ENCODE assay signal across 1 cellular context in genomic region chr17:8156174-8156992, GRCh38.
TF ChIP-seq lines count a peak whose summit lies in the region.

No MANE protein-coding gene starts in this region.

TF ChIP-seq in GM12878, 131 proteins besides CTCF, POLR2A, EP300 and RAD21 (continued from another document):
- TF ChIP-seq ZNF592 (IDR thresholded peaks at IDR 0.05) (no peak), TCF12 (IDR thresholded peaks at IDR 0.05; ENCODE audit: low read depth, low read length) (0 out of 2 replicates have a peak, but pooled peaks have one; percentile 36), ZNF622 (IDR thresholded peaks at IDR 0.05) (no peak), RELA (IDR thresholded peaks at IDR 0.05; ENCODE audit: borderline replicate concordance, partially characterized antibody) (peak; percentile 69), ZBTB33 (IDR thresholded peaks at IDR 0.05) (no peak), SMAD5 (IDR thresholded peaks at IDR 0.05; ENCODE audit: low read depth) (no peak; the same call in 1 of the 2 replicates), KLF5 (IDR thresholded peaks at IDR 0.05; ENCODE audit: partially characterized antibody) (peak; percentile 94), NKRF (conservative IDR thresholded peaks at IDR 0.05) (peak; percentile 80), BCL11A (IDR thresholded peaks at IDR 0.05; ENCODE audit: low read depth, low read length) (no peak), CHD1 (IDR thresholded peaks at IDR 0.05; ENCODE audit: low read depth, low read length) (no peak), CREM (IDR thresholded peaks at IDR 0.05; ENCODE audit: low read depth) (peak; percentile 79; the same call in 1 of the 2 replicates), SKIL (IDR thresholded peaks at IDR 0.05; ENCODE audit: low read depth, poor library complexity, severe bottlenecking) (no peak), WRNIP1 (IDR thresholded peaks at IDR 0.05; ENCODE audit: borderline replicate concordance, low read depth, low read length) (no peak), ZBTB40 (IDR thresholded peaks at IDR 0.05; ENCODE audit: borderline replicate concordance) (peak; percentile 78; the same call in 1 of the 2 replicates), CBX3 (IDR thresholded peaks at IDR 0.05; ENCODE audit: borderline replicate concordance, low read depth) (no peak), PKNOX1 (IDR thresholded peaks at IDR 0.05) (peak; percentile 97), POLR2AphosphoS5 (IDR thresholded peaks at IDR 0.05; ENCODE audit: low read length) (peak; percentile 97), MEF2A (IDR thresholded peaks at IDR 0.05; ENCODE audit: insufficient read depth, low read depth, low read length) (no peak), RELB (IDR thresholded peaks at IDR 0.05; ENCODE audit: low read depth) (peak; percentile 77), BCLAF1 (IDR thresholded peaks at IDR 0.05) (no peak; the same call in 1 of the 2 replicates), CHD4 (IDR thresholded peaks at IDR 0.05) (no peak), KAT2A (conservative IDR thresholded peaks at IDR 0.05; ENCODE audit: control insufficient read depth, low read depth, low read length) (no peak), SREBF2 (IDR thresholded peaks at IDR 0.05; ENCODE audit: low read length) (no peak), CEBPB (IDR thresholded peaks at IDR 0.05; ENCODE audit: borderline replicate concordance in 1 of 2, low read depth in 2 of 2, low read length in 2 of 2) (no peak), GATAD2B (conservative IDR thresholded peaks at IDR 0.05; ENCODE audit: low read depth) (no peak), E4F1 (IDR thresholded peaks at IDR 0.05; ENCODE audit: borderline replicate concordance, partially characterized antibody) (peak; percentile 69)
